In the genomic region with DNA sequence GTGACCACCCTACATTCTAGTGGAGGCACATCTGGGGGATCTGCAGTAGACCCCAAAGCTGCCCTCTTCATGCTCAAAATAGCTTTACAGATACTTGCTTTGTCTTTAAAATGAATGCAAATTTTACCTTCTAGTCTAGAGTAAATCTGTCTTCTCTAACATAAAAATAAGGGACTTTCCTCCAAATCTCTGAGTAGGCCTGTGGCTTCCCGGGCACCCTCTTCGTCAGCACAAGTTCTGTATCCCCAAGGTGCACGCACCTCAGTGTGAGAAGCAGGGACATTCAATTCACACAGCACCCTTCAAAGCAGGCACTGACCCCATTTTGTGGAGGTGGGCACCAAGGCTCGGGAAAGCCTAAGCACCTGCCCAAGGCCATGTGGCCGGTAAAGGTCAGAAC, we compare ENCODE assay signal across 1 cellular context.
TF ChIP-seq lines count a peak whose summit lies in the region.

No MANE protein-coding gene starts in this region.

TF ChIP-seq in H1, 55 proteins besides CTCF, POLR2A, EP300 and RAD21:
- no peak for TF ChIP-seq SP2 (IDR thresholded peaks at IDR 0.05; ENCODE audit: low read length)
- no peak for TF ChIP-seq TAF7 (optimal IDR thresholded peaks at IDR 0.05; ENCODE audit: borderline replicate concordance, low read depth, low read length)
- TF ChIP-seq FOSL1 (IDR thresholded peaks at IDR 0.05; ENCODE audit: insufficient read depth, low read depth, low read length) = no peak
- no peak for TF ChIP-seq YY1 (IDR thresholded peaks at IDR 0.05; ENCODE audit: low read depth, low read length)
- no peak for TF ChIP-seq ASH2L (IDR thresholded peaks at IDR 0.05; ENCODE audit: low read length)
- no peak for TF ChIP-seq JUN (IDR thresholded peaks at IDR 0.05; ENCODE audit: low read depth, low read length)
- no peak for TF ChIP-seq KDM5A (IDR thresholded peaks at IDR 0.05; ENCODE audit: low read length)
- TF ChIP-seq SUZ12 (IDR thresholded peaks at IDR 0.05; ENCODE audit: low read length) = no peak
- no peak for TF ChIP-seq SIN3A (conservative IDR thresholded peaks at IDR 0.05 in 1 of 2, IDR thresholded peaks at IDR 0.05 in 1 of 2; ENCODE audit: low read depth in 1 of 2, low read length in 2 of 2)
- no peak for TF ChIP-seq CHD1 (IDR thresholded peaks at IDR 0.05; ENCODE audit: low read depth, low read length)
- no peak for TF ChIP-seq BCL11A (IDR thresholded peaks at IDR 0.05; ENCODE audit: low read depth in 2 of 2, low read length in 2 of 2)
- TF ChIP-seq ZNF274 (IDR thresholded peaks at IDR 0.05; ENCODE audit: borderline replicate concordance, extremely low read depth, low read length) = no peak
- TF ChIP-seq TEAD4 (IDR thresholded peaks at IDR 0.05; ENCODE audit: low read depth, low read length) = no peak
- no peak for TF ChIP-seq RXRA (IDR thresholded peaks at IDR 0.05; ENCODE audit: insufficient read depth, low read depth, low read length)
- no peak for TF ChIP-seq RNF2 (IDR thresholded peaks at IDR 0.05; ENCODE audit: borderline replicate concordance, low read depth, low read length, missing control alignments, poor library complexity, severe bottlenecking)
- no peak for TF ChIP-seq BRCA1 (IDR thresholded peaks at IDR 0.05; ENCODE audit: low read depth, low read length)
- no peak for TF ChIP-seq SIRT6 (IDR thresholded peaks at IDR 0.05; ENCODE audit: low read length)
- no peak for TF ChIP-seq MAFK (IDR thresholded peaks at IDR 0.05; ENCODE audit: low read depth, low read length)
- no peak for TF ChIP-seq CTBP2 (IDR thresholded peaks at IDR 0.05; ENCODE audit: borderline replicate concordance, insufficient read depth, insufficient read length, low read length)
